27 cellular contexts compared by ENCODE assay signal in the genomic region with DNA sequence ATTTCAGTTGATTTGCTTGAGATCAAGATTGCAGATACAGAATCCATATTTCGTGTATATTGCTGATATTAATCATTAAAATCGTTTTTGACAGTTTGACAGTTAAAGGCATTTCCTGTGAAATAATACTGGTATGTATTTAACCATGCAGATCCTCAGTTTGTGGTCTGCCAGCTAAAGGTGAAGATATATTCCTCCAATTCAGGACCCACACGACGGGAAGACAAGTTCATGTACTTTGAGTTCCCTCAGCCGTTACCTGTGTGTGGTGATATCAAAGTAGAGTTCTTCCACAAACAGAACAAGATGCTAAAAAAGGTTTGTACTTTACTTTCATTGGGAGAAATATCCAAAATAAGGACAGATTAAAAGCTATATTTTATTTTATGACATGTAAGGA.
"Had no signal": no experiment of that assay in that cellular context is flagged by ENCODE, and none has a peak within 500 bp of the region (broad histone marks: within the 10 kb centered on the region; RNA-seq: fewer than 3 reads in every experiment).

No MANE protein-coding gene starts in this region.

- H3K4me3 ChIP-seq: cardiac muscle cell, lower lobe of right lung, stomach, thyroid gland, upper lobe of left lung had no signal

- DNase-seq: activated B cell treated with CpG ODN at 0.5 μM for 24 hours; activated CD8-positive, alpha-beta memory T cell treated with anti-CD3 and anti-CD28 coated beads, Interleukin-2, amount 10 ng/mL, durations not matched to agents 7 days and 5 days; activated CD8-positive, alpha-beta T cell treated with anti-CD3 and anti-CD28 coated beads, Interleukin-2, amount 10 ng/mL, durations not matched to agents 7 days and 5 days; activated naive CD4-positive, alpha-beta T cell; activated T-cell treated with anti-CD3 and anti-CD28 coated beads, Interleukin-2, amount 50 U/mL, for 48 hours; cortex of kidney; foreskin fibroblast; head of caudate nucleus; hypothalamus; immature natural killer cell; lower lobe of right lung; mesenchymal stem cell; naive thymus-derived CD8-positive, alpha-beta T cell; posterior cingulate gyrus; right cardiac atrium; stimulated activated CD4-positive, alpha-beta T cell treated with anti-CD3 and anti-CD28 coated beads, Interleukin-15, amount 100 ng/mL, for 24 hours; stimulated activated CD4-positive, alpha-beta T cell treated with anti-CD3 and anti-CD28 coated beads, Interleukin-2, amount 100 ng/mL, for 24 hours; stimulated activated naive B cell treated with anti-CD40 and anti-IgM and Interleukin-4, amounts not matched to agents 10 μg/mL and 1 μg/mL and 100 μg/mL, for 72 hours; stomach; thyroid gland; upper lobe of left lung had no signal

- H3K9me3 Mint-ChIP-seq: activated B cell treated with CpG ODN at 0.5 μM for 24 hours; activated naive CD4-positive, alpha-beta T cell treated with anti-CD3 and anti-CD28 coated beads, Interleukin-2, amount 50 U/mL, for 72 hours; activated T-helper 2 cell treated with anti-CD3 and anti-CD28 coated beads, Interferon-gamma antibody, Interleukin-2, Interleukin-4, amounts not matched to agents 10 μg/mL and 5 μg/mL and 100 μg/mL, durations not matched to agents 14 hours and 24 hours and 36 hours; brain; immature natural killer cell; naive thymus-derived CD8-positive, alpha-beta T cell; stimulated activated naive B cell treated with anti-CD40 and anti-IgM and Interleukin-4, amounts not matched to agents 10 μg/mL and 1 μg/mL and 100 μg/mL, for 72 hours; T-helper 2 cell treated with Interferon-gamma antibody and Interleukin-4, amounts not matched to agents 5 μg/mL and 100 μg/mL, for 36 hours had no signal

- ATAC-seq: activated CD8-positive, alpha-beta memory T cell treated with anti-CD3 and anti-CD28 coated beads, Interleukin-2, amount 10 ng/mL, durations not matched to agents 7 days and 5 days; activated CD8-positive, alpha-beta T cell treated with anti-CD3 and anti-CD28 coated beads, Interleukin-2, amount 10 ng/mL, durations not matched to agents 7 days and 5 days; activated naive CD4-positive, alpha-beta T cell treated with anti-CD3 and anti-CD28 coated beads, Interleukin-2, amount 50 U/mL, for 72 hours; esophagus mucosa; lower lobe of right lung; naive thymus-derived CD8-positive, alpha-beta T cell; right cardiac atrium; stimulated activated naive B cell treated with anti-CD40 and anti-IgM and Interleukin-4, amounts not matched to agents 10 μg/mL and 1 μg/mL and 100 μg/mL, for 72 hours had no signal

- H3K9me3 ChIP-seq: lower lobe of right lung, stomach, thyroid gland, upper lobe of left lung had no signal

- H3K4me3 Mint-ChIP-seq: activated B cell treated with CpG ODN at 0.5 μM for 24 hours; activated CD8-positive, alpha-beta memory T cell treated with anti-CD3 and anti-CD28 coated beads, Interleukin-2, amount 10 ng/mL, durations not matched to agents 7 days and 5 days; activated CD8-positive, alpha-beta T cell treated with anti-CD3 and anti-CD28 coated beads, Interleukin-2, amount 10 ng/mL, durations not matched to agents 7 days and 5 days; brain; immature natural killer cell; naive thymus-derived CD8-positive, alpha-beta T cell; stimulated activated naive B cell treated with anti-CD40 and anti-IgM and Interleukin-4, amounts not matched to agents 10 μg/mL and 1 μg/mL and 100 μg/mL, for 72 hours; T-helper 2 cell treated with Interferon-gamma antibody and Interleukin-4, amounts not matched to agents 5 μg/mL and 100 μg/mL, for 36 hours had no signal

- H3K27me3 Mint-ChIP-seq: activated B cell treated with CpG ODN at 0.5 μM for 24 hours; activated CD8-positive, alpha-beta memory T cell treated with anti-CD3 and anti-CD28 coated beads, Interleukin-2, amount 10 ng/mL, durations not matched to agents 7 days and 5 days; brain; naive thymus-derived CD8-positive, alpha-beta T cell; stimulated activated naive B cell treated with anti-CD40 and anti-IgM and Interleukin-4, amounts not matched to agents 10 μg/mL and 1 μg/mL and 100 μg/mL, for 72 hours had no signal

- H3K27ac ChIP-seq: cardiac muscle cell, lower lobe of right lung, thyroid gland had no signal

- H3K27ac Mint-ChIP-seq: activated B cell treated with CpG ODN at 0.5 μM for 24 hours; activated CD8-positive, alpha-beta memory T cell treated with anti-CD3 and anti-CD28 coated beads, Interleukin-2, amount 10 ng/mL, durations not matched to agents 7 days and 5 days; activated CD8-positive, alpha-beta T cell treated with anti-CD3 and anti-CD28 coated beads, Interleukin-2, amount 10 ng/mL, durations not matched to agents 7 days and 5 days; activated T-helper 2 cell treated with anti-CD3 and anti-CD28 coated beads, Interferon-gamma antibody, Interleukin-2, Interleukin-4, amounts not matched to agents 10 μg/mL and 5 μg/mL and 100 μg/mL, durations not matched to agents 14 hours and 24 hours and 36 hours; brain; stimulated activated naive B cell treated with anti-CD40 and anti-IgM and Interleukin-4, amounts not matched to agents 10 μg/mL and 1 μg/mL and 100 μg/mL, for 72 hours; T-helper 2 cell treated with Interferon-gamma antibody and Interleukin-4, amounts not matched to agents 5 μg/mL and 100 μg/mL, for 36 hours had no signal

- H3K4me1 Mint-ChIP-seq: activated CD8-positive, alpha-beta memory T cell treated with anti-CD3 and anti-CD28 coated beads, Interleukin-2, amount 10 ng/mL, durations not matched to agents 7 days and 5 days had no signal

- H3K27me3 ChIP-seq: cardiac muscle cell, stomach, thyroid gland, upper lobe of left lung had no signal
